21 cellular contexts compared by ENCODE assay signal in the genomic region with DNA sequence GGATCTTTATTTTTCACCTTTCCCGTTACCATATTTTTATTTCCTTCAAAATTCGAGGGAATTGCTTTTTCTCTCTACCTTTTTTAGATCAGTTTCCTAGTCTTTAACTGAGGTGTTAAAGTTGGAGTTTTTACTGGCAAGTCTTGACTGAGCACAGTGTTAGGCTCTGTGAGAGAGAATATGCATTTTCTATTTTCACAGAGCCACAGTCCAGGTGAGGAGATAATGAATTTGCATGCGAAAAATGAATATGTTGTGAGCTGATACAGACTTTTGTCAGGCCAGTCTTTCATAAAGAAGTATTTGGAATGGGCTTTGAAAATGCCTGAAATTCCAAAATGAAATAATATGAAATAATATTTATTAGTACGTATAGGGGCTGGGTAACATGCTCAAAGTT.
"Had no signal": no experiment of that assay in that cellular context is flagged by ENCODE, and none has a peak within 500 bp of the region (broad histone marks: within the 10 kb centered on the region; RNA-seq: fewer than 3 reads in every experiment).

No MANE protein-coding gene starts in this region.

- ATAC-seq: activated T-cell treated with anti-CD3 and anti-CD28 coated beads, Interleukin-2, amount 50 U/mL, for 4 hours; esophagus mucosa; left lobe of liver; lower lobe of right lung; naive thymus-derived CD8-positive, alpha-beta T cell had no signal

- H3K4me1 Mint-ChIP-seq: central memory CD8-positive, alpha-beta T cell had no signal

- H3K36me3 ChIP-seq: breast epithelium, lower lobe of right lung, sigmoid colon, upper lobe of left lung, WERI-Rb-1 had no signal

- DNase-seq: activated CD4-positive, alpha-beta T cell treated with anti-CD3 and anti-CD28 coated beads for 1 hour; activated CD8-positive, alpha-beta memory T cell treated with anti-CD3 and anti-CD28 coated beads, Interleukin-2, amount 50 U/mL, for 48 hours; activated naive CD4-positive, alpha-beta T cell; activated naive CD8-positive, alpha-beta T cell treated with anti-CD3 and anti-CD28 coated beads for 36 hours; activated T-cell treated with anti-CD3 and anti-CD28 coated beads, Interleukin-2, amount 50 U/mL, for 4 hours; effector memory CD4-positive, alpha-beta T cell; foreskin melanocyte; kidney; lower lobe of right lung; naive thymus-derived CD8-positive, alpha-beta T cell; sigmoid colon; stimulated activated CD4-positive, alpha-beta T cell treated with anti-CD3 and anti-CD28 coated beads, Interleukin-2, amount 100 ng/mL, for 48 hours; stimulated activated CD8-positive, alpha-beta memory T cell treated with anti-CD3 and anti-CD28 coated beads, Interleukin-4, amount 100 ng/mL, for 48 hours; stimulated activated naive CD4-positive, alpha-beta T cell treated with Interleukin-2 at 50 U/mL for 16 hours; upper lobe of left lung; WERI-Rb-1 had no signal

- H3K36me3 Mint-ChIP-seq: activated naive CD8-positive, alpha-beta T cell treated with anti-CD3 and anti-CD28 coated beads for 36 hours; naive thymus-derived CD8-positive, alpha-beta T cell had no signal

- H3K9me3 Mint-ChIP-seq: activated naive CD8-positive, alpha-beta T cell treated with anti-CD3 and anti-CD28 coated beads for 36 hours; activated T-cell treated with anti-CD3 and anti-CD28 coated beads, Interleukin-2, amount 50 U/mL, for 4 hours; activated T-helper 2 cell treated with anti-CD3 and anti-CD28 coated beads, Interferon-gamma antibody, Interleukin-2, Interleukin-4, amounts not matched to agents 10 μg/mL and 5 μg/mL and 100 μg/mL, durations not matched to agents 14 hours and 24 hours and 36 hours had no signal

- H3K4me1 ChIP-seq: breast epithelium, lower lobe of right lung, sigmoid colon, upper lobe of left lung had no signal

- H3K27me3 ChIP-seq: breast epithelium, sigmoid colon, upper lobe of left lung had no signal

- H3K4me3 ChIP-seq: breast epithelium, lower lobe of right lung, sigmoid colon, upper lobe of left lung had no signal

- H3K27ac Mint-ChIP-seq: activated naive CD8-positive, alpha-beta T cell treated with anti-CD3 and anti-CD28 coated beads for 36 hours; activated T-helper 2 cell treated with anti-CD3 and anti-CD28 coated beads, Interferon-gamma antibody, Interleukin-2, Interleukin-4, amounts not matched to agents 10 μg/mL and 5 μg/mL and 100 μg/mL, durations not matched to agents 14 hours and 24 hours and 36 hours had no signal

- H3K27ac ChIP-seq: breast epithelium, lower lobe of right lung, sigmoid colon, upper lobe of left lung, WERI-Rb-1 had no signal

- H3K27me3 Mint-ChIP-seq: activated naive CD8-positive, alpha-beta T cell treated with anti-CD3 and anti-CD28 coated beads for 36 hours; central memory CD8-positive, alpha-beta T cell had no signal

- H3K4me3 Mint-ChIP-seq: activated naive CD8-positive, alpha-beta T cell treated with anti-CD3 and anti-CD28 coated beads for 36 hours; activated T-cell treated with anti-CD3 and anti-CD28 coated beads, Interleukin-2, amount 50 U/mL, for 4 hours; central memory CD8-positive, alpha-beta T cell had no signal

- H3K9me3 ChIP-seq: breast epithelium, lower lobe of right lung, sigmoid colon, upper lobe of left lung had no signal
